Comparison of ENCODE assay signal across 25 cellular contexts in genomic region chr15:85024003-85024402, GRCh38. TPM values are rescaled to one million over a fixed set of nuclear protein-coding genes. Genes with fewer than 3 reads are reported as not detected.
DNase-seq lines count a peak whose midpoint lies in the region; ATAC-seq, FAIRE-seq and TF ChIP-seq lines count a peak whose summit lies in the region.
"Had no signal": no experiment of that assay in that cellular context is flagged by ENCODE, and none has a peak within 500 bp of the region (broad histone marks: within the 10 kb centered on the region; RNA-seq: fewer than 3 reads in every experiment).

No MANE protein-coding gene starts in this region.

- H3K9ac ChIP-seq in kidney (ENCODE audit: low read length in 2 of 2), result no peak overlapping the region
- no peak overlapping the region for H3K9ac ChIP-seq in smooth muscle cell (ENCODE audit: low read depth)
- H3K9ac ChIP-seq in Karpas-422 (ENCODE audit: low read length), result no peak overlapping the region

- WGBS in smooth muscle cell (ENCODE audit: low lambda C conversion rate), result 87% methylated on average over 3 of the region's 3 CpGs

- no peaks in the 10 kb centered on the region for H3K27me3 Mint-ChIP-seq in activated B cell treated with CpG ODN at 0.5 μM for 24 hours
- H3K27me3 Mint-ChIP-seq: T-cell had no signal

- no peak for TF ChIP-seq CTCF in activated B cell treated with CpG ODN at 0.5 μM for 24 hours (IDR thresholded peaks at IDR 0.05)
- no peak for TF ChIP-seq CTCF in kidney (IDR thresholded peaks at IDR 0.05; ENCODE audit: borderline replicate concordance, extremely low read depth, insufficient read depth)
- no peak for TF ChIP-seq CTCF in smooth muscle cell (IDR thresholded peaks at IDR 0.05; ENCODE audit: borderline replicate concordance, insufficient read depth, poor library complexity, severe bottlenecking)
- no peak for TF ChIP-seq CTCF in GM13977 (IDR thresholded peaks at IDR 0.05; ENCODE audit: extremely low read depth, insufficient read depth, missing control alignments)

- intact Hi-C loops in activated B cell treated with CpG ODN at 0.5 μM for 24 hours (cut with micrococcal nuclease), result no loop called here
- intact Hi-C loops in kidney (cut with DNase I), result no loop called here

- no peak overlapping the region for H3K4me3 Mint-ChIP-seq in activated B cell treated with CpG ODN at 0.5 μM for 24 hours
- H3K4me3 Mint-ChIP-seq: activated CD8-positive, alpha-beta T cell treated with anti-CD3 and anti-CD28 coated beads, Interleukin-2, amount 10 ng/mL, durations not matched to agents 7 days and 5 days; endodermal cell had no signal

- no peaks in the 10 kb centered on the region for H3K9me3 ChIP-seq in kidney (ENCODE audit: control insufficient read depth in 1 of 2, low read length in 2 of 2)
- no peaks in the 10 kb centered on the region for H3K9me3 ChIP-seq in smooth muscle cell (replicated peaks; ENCODE audit: low read depth)
- H3K9me3 ChIP-seq in Karpas-422 (ENCODE audit: low read length), result no peaks in the 10 kb centered on the region
- H3K9me3 ChIP-seq: Caco-2, esophagus squamous epithelium, lower lobe of right lung, Peyer's patch, psoas muscle, SJCRH30, upper lobe of left lung had no signal

- peak overlapping the region; percentile 30 for H3K27ac Mint-ChIP-seq in activated B cell treated with CpG ODN at 0.5 μM for 24 hours
- H3K27ac Mint-ChIP-seq: activated CD8-positive, alpha-beta T cell treated with anti-CD3 and anti-CD28 coated beads, Interleukin-2, amount 10 ng/mL, durations not matched to agents 7 days and 5 days; endodermal cell had no signal

- H3K27ac ChIP-seq in kidney (ENCODE audit: low read depth in 2 of 2, low read length in 2 of 2) (peak overlapping the region; percentile 68), smooth muscle cell (ENCODE audit: low read depth) (no peak overlapping the region), Karpas-422 (ENCODE audit: low read length) (no peak overlapping the region)
- H3K27ac ChIP-seq: coronary artery, esophagus squamous epithelium, lower lobe of right lung, psoas muscle, SJCRH30 had no signal

- peak overlapping the region; percentile 62 for H3K4me2 ChIP-seq in smooth muscle cell
- H3K4me2 ChIP-seq in Karpas-422 (ENCODE audit: low read depth, low read length, poor library complexity, severe bottlenecking), result no peak overlapping the region

- no peak overlapping the region for H2AFZ ChIP-seq in smooth muscle cell (ENCODE audit: low read depth)
- H2AFZ ChIP-seq in Karpas-422 (ENCODE audit: low read length), result no peak overlapping the region

- H3K79me2 ChIP-seq in smooth muscle cell (ENCODE audit: low read depth) (peaks cover 41% of the 10 kb centered on the region), Karpas-422 (ENCODE audit: low read length) (no peaks in the 10 kb centered on the region)

- H3F3A ChIP-seq in smooth muscle cell (ENCODE audit: low read depth), result no peaks in the 10 kb centered on the region

- H3K9me3 Mint-ChIP-seq in activated B cell treated with CpG ODN at 0.5 μM for 24 hours, result no peaks in the 10 kb centered on the region
- H3K9me3 Mint-ChIP-seq: endodermal cell, T-cell had no signal

- H4K20me1 ChIP-seq in smooth muscle cell (ENCODE audit: low read depth), result peaks cover 83% of the 10 kb centered on the region
- peaks cover 15% of the 10 kb centered on the region for H4K20me1 ChIP-seq in Karpas-422 (ENCODE audit: insufficient read depth, low read depth, low read length)

- H3K4me1 ChIP-seq in kidney (ENCODE audit: control insufficient read depth in 1 of 2, insufficient read depth in 1 of 2, low read depth in 1 of 2, low read length in 2 of 2) (peaks cover 27 to 47% of the 10 kb centered on the region in 2 donors), smooth muscle cell (ENCODE audit: low read depth) (peaks cover 22% of the 10 kb centered on the region), Karpas-422 (ENCODE audit: low read length) (no peaks in the 10 kb centered on the region)
- H3K4me1 ChIP-seq: SJCRH30 had no signal

- TF ChIP-seq POLR2A in GM12891 (IDR thresholded peaks at IDR 0.05; ENCODE audit: low read depth, low read length), result no peak

- H3K27me3 ChIP-seq in smooth muscle cell (ENCODE audit: low read depth) (no peaks in the 10 kb centered on the region), Karpas-422 (ENCODE audit: low read length) (no peaks in the 10 kb centered on the region; the same call in 1 of the 2 replicates)
- H3K27me3 ChIP-seq: esophagus squamous epithelium, Peyer's patch, SJCRH30, upper lobe of left lung had no signal

- H3K36me3 ChIP-seq in kidney (ENCODE audit: control insufficient read depth in 1 of 2, insufficient read depth in 2 of 2, low read length in 2 of 2) (no peaks in the 10 kb centered on the region), smooth muscle cell (ENCODE audit: low read depth) (no peaks in the 10 kb centered on the region), Karpas-422 (ENCODE audit: insufficient read depth, low read length) (no peaks in the 10 kb centered on the region)
- H3K36me3 ChIP-seq: esophagus squamous epithelium, lower lobe of right lung, Peyer's patch, SJCRH30, upper lobe of left lung had no signal

- H3K4me3 ChIP-seq in kidney (ENCODE audit: low read length in 2 of 2), result no peak overlapping the region
- no peak overlapping the region for H3K4me3 ChIP-seq in smooth muscle cell
- H3K4me3 ChIP-seq in Karpas-422 (ENCODE audit: low read length), result no peak overlapping the region
- H3K4me3 ChIP-seq: coronary artery, esophagus squamous epithelium, lower lobe of right lung, Peyer's patch, psoas muscle, SJCRH30, upper lobe of left lung had no signal

- in situ Hi-C loops in GM13977 (cut with MboI; ENCODE audit: low pct_unique_long_range_greater_than_20kb, low sequenced_read_pairs, unreplicated experiment), result no loop called here

- H3K4me1 Mint-ChIP-seq in activated B cell treated with CpG ODN at 0.5 μM for 24 hours, result peaks cover 28% of the 10 kb centered on the region

- POLR2A ChIA-PET in activated B cell treated with CpG ODN at 0.5 μM for 24 hours (lab: Charles Lee), result interaction anchor here (1.6 kb wide), 1 partner anchor 43 kb away, joined by 4 read pairs; no protein-coding TSS in a partner anchor

- H3K36me3 Mint-ChIP-seq in activated B cell treated with CpG ODN at 0.5 μM for 24 hours (ENCODE audit: low read depth), result no peaks in the 10 kb centered on the region
- H3K36me3 Mint-ChIP-seq: T-cell had no signal

- ATAC-seq in activated B cell treated with CpG ODN at 0.5 μM for 24 hours (ENCODE audit: low read depth), result no peak
- ATAC-seq: activated CD8-positive, alpha-beta T cell treated with anti-CD3 and anti-CD28 coated beads, Interleukin-2, amount 10 ng/mL, durations not matched to agents 7 days and 5 days had no signal

- DNase-seq in GM12891 (ENCODE audit: insufficient read length, low spot score) (no peak), activated B cell treated with CpG ODN at 0.5 μM for 24 hours (no peak), kidney (no peak), smooth muscle cell (lab: John Stamatoyannopoulos, UW; ENCODE audit: unreplicated experiment) (no peak), Karpas-422 (no peak), C1 segment of cervical spinal cord (lab: John Stamatoyannopoulos, UW) (no peak), GM13977 (ENCODE audit: low spot score) (no peak)
- no peak for DNase-seq in activated CD8-positive, alpha-beta memory T cell treated with anti-CD3 and anti-CD28 coated beads, Interleukin-2, amount 50 U/mL, for 48 hours
- DNase-seq: activated CD8-positive, alpha-beta T cell treated with anti-CD3 and anti-CD28 coated beads, Interleukin-2, amount 10 ng/mL, durations not matched to agents 7 days and 5 days; activated T-cell treated with anti-CD3 and anti-CD28 coated beads, Interleukin-2, amount 50 U/mL, for 1 hour; Caco-2; endodermal cell; esophagus squamous epithelium; lower lobe of right lung; MM.1S; NCI-H1417; Peyer's patch; psoas muscle; SJCRH30; stimulated activated CD8-positive, alpha-beta memory T cell treated with anti-CD3 and anti-CD28 coated beads, Interleukin-4, amount 100 ng/mL, for 48 hours; T-cell; upper lobe of left lung had no signal

- CTCF ChIA-PET in activated B cell treated with CpG ODN at 0.5 μM for 24 hours (lab: Charles Lee), result no interaction called here

- H3K9me2 ChIP-seq in Karpas-422 (replicated peaks; ENCODE audit: insufficient read depth, low read length), result no peaks in the 10 kb centered on the region

- FAIRE-seq in GM12891 (lab: Jason Lieb, UNC) (peak; percentile 48), kidney (lab: Jason Lieb, UNC) (no peak)
- FAIRE-seq: frontal cortex, GM12892 had no signal

TF ChIP-seq in GM12891, 5 proteins besides CTCF, POLR2A, EP300 and RAD21:
- TF ChIP-seq POU2F2 (IDR thresholded peaks at IDR 0.05; ENCODE audit: low read depth, low read length), result no peak
- TF ChIP-seq POLR2AphosphoS5 (IDR thresholded peaks at IDR 0.05; ENCODE audit: low read depth, low read length), result no peak
- no peak for TF ChIP-seq SPI1 (IDR thresholded peaks at IDR 0.05; ENCODE audit: low read depth, low read length)
- TF ChIP-seq PAX5 (IDR thresholded peaks at IDR 0.05; ENCODE audit: insufficient read depth, low read length, severe bottlenecking), result no peak
- TF ChIP-seq TAF1 (IDR thresholded peaks at IDR 0.05; ENCODE audit: low read depth, low read length), result no peak

RNA-seq across cellular contexts. Expression of gene PDE8A, which starts 42.3 kb away (rescaled TPM):
- polyA plus RNA-seq in GM12891 (2012; ENCODE audit: low read depth, missing spikeins), result 14.2 TPM
- total RNA-seq in activated B cell treated with CpG ODN at 0.5 μM for 24 hours, result 25.1 and 32.3 TPM in 2 replicates
- 37.5 TPM for total RNA-seq in kidney
- polyA plus RNA-seq in kidney (ENCODE audit: insufficient read depth, low read depth, low replicate concordance), result 20.3 TPM
- total RNA-seq in smooth muscle cell, result 17.5 and 19.8 TPM in 2 replicates
- polyA plus RNA-seq in smooth muscle cell, result 4.3 and 5.5 TPM in 2 replicates
- 3.4 and 7.2 TPM in 2 replicates for total RNA-seq in Karpas-422 (2014; rRNA removed; shearing (Covaris generic); ENCODE audit: low replicate concordance)

Comparison
In these comparisons a context has a peak if more than half of its experiments do, and no peak if none do; other contexts are left out.
1. H3K27ac ChIP-seq: peak in kidney (2 of 2); none in smooth muscle cell (single experiment) and Karpas-422 (single experiment).